Comparison of ENCODE assay signal across 8 cellular contexts in the genomic region with DNA sequence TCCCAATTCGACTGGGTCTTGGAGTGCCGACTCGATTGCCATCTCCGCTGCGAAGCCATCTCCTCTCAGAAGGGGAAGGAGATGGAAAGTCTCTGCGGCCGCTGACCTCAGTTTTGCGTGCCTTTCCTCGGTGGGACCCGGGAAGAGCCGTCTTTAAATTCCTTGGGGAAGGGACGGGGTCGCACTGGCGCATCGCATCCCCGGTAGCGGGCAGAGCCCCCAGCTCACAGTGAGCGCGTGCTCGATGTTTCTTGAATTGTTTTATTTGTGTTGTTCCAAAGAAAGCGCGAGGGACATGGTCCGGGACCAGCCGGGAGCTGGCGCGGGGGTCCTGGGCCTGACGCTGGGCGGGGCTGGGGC. TPM values are rescaled to one million over a fixed set of nuclear protein-coding genes. Genes with fewer than 3 reads are reported as not detected.
DNase-seq lines count a peak whose midpoint lies in the region; ATAC-seq and TF ChIP-seq lines count a peak whose summit lies in the region.

No MANE protein-coding gene starts in this region.

- no peaks in the 10 kb centered on the region for H3K9me3 ChIP-seq in SK-N-MC (ENCODE audit: low read depth, low read length)
- no peaks in the 10 kb centered on the region for H3K9me3 ChIP-seq in gastrocnemius medialis

- no peaks in the 10 kb centered on the region for H3K27me3 ChIP-seq in gastrocnemius medialis

- DNase-seq in GM13977 (ENCODE audit: low spot score) (peak; percentile 33), SK-N-MC (ENCODE audit: low read depth, low spot score) (no peak), foreskin fibroblast (no peak), gastrocnemius medialis (no peak), AG08396 (ENCODE audit: low spot score) (no peak), HuH-7.5 (ENCODE audit: low spot score) (no peak)

- TF ChIP-seq POLR2A in gastrocnemius medialis (IDR thresholded peaks at IDR 0.05): no peak

- TF ChIP-seq CTCF in GM13977 (IDR thresholded peaks at IDR 0.05; ENCODE audit: extremely low read depth, insufficient read depth, missing control alignments) (no peak), foreskin fibroblast (IDR thresholded peaks at IDR 0.05; ENCODE audit: low read depth, low read length) (no peak), gastrocnemius medialis (IDR thresholded peaks at IDR 0.05 in 4 of 5, conservative IDR thresholded peaks at IDR 0.05 in 1 of 5) (no peak)

- in situ Hi-C loops in GM13977 (cut with MboI; ENCODE audit: low pct_unique_long_range_greater_than_20kb, low sequenced_read_pairs, unreplicated experiment) (no loop called here), gastrocnemius medialis (cut with MboI; ENCODE audit: low sequenced_read_pairs in 4 of 4) (no loop called here)

- H3K4me3 ChIP-seq in SK-N-MC: peak overlapping the region; percentile 87
- peak overlapping the region; percentile 61 to 76 for H3K4me3 ChIP-seq in foreskin fibroblast (ENCODE audit: low read depth in 1 of 2, low read length in 2 of 2)
- H3K4me3 ChIP-seq in gastrocnemius medialis: peak overlapping the region in 3 of 4 donors; percentile 50 to 72 (median 63)

- H3K27ac ChIP-seq in SK-N-MC (no peak overlapping the region), gastrocnemius medialis (no peak overlapping the region)

- H3K36me3 ChIP-seq in SK-N-MC (ENCODE audit: insufficient read depth, low read length) (no peaks in the 10 kb centered on the region), gastrocnemius medialis (no peaks in the 10 kb centered on the region)

- peaks cover 0 to 14% of the 10 kb centered on the region in 2 donors for H3K4me1 ChIP-seq in gastrocnemius medialis

- no peak overlapping the region for H3K9ac ChIP-seq in SK-N-MC (ENCODE audit: insufficient read length)

- ATAC-seq in gastrocnemius medialis (no peak), HG03457 (IDR thresholded peaks at IDR 0.05; ENCODE audit: unreplicated experiment) (no peak), GM18867 (IDR thresholded peaks at IDR 0.05; ENCODE audit: unreplicated experiment) (no peak)

- intact Hi-C loops in gastrocnemius medialis (cut with DNase I; ENCODE audit: low total_unique reads): no loop called here

RNA-seq across cellular contexts. Expression of a gene that starts 0.3 kb away (rescaled TPM):
- total RNA-seq in gastrocnemius medialis: 10 to 100 TPM in 3 of 4 donors, 1 to 10 TPM in 1; 4.4 to 18.8 (median 13.6) TPM
